8 cellular contexts compared by ENCODE assay signal in genomic region chr1:43172532-43172972, GRCh38. TPM values are rescaled to one million over a fixed set of nuclear protein-coding genes. Genes with fewer than 3 reads are reported as not detected.
DNase-seq lines count a peak whose midpoint lies in the region; ATAC-seq and TF ChIP-seq lines count a peak whose summit lies in the region.

No MANE protein-coding gene starts in this region.

- H3K9ac ChIP-seq in skeletal muscle satellite cell (ENCODE audit: low read depth, low read length), result peak overlapping the region; percentile 87

- DNase-seq in GM10248 (ENCODE audit: extremely low spot score) (peak; percentile 94), NCI-H1694 (lab: John Stamatoyannopoulos, UW) (peak; percentile 76), T-helper 2 cell (peak in 4 of 5 experiments; percentile 73 to 91 (median 80)), brain microvascular endothelial cell (peak; percentile 68), mesenteric fat pad (ENCODE audit: low spot score) (no peak)

- in situ Hi-C loops in brain microvascular endothelial cell (cut with HindIII; ENCODE audit: low pct_ligation_motif_present, low sequenced_read_pairs), result no loop called here

- peak overlapping the region; percentile 98 for H3K4me3 ChIP-seq in brain microvascular endothelial cell (ENCODE audit: low read depth, low read length)
- peak overlapping the region; percentile 97 for H3K4me3 ChIP-seq in iPS-18c (ENCODE audit: insufficient read depth, low read depth, low read length)
- H3K4me3 ChIP-seq in skeletal muscle satellite cell (ENCODE audit: low read length), result peak overlapping the region; percentile 84

- ATAC-seq in HG02840 (IDR thresholded peaks at IDR 0.05; ENCODE audit: low FRiP score, unreplicated experiment), result peak; percentile 36

- H3K9me3 ChIP-seq in iPS-18c (ENCODE audit: control insufficient read depth, insufficient read depth, low read length) (no peaks in the 10 kb centered on the region), skeletal muscle satellite cell (replicated peaks; ENCODE audit: low read length) (no peaks in the 10 kb centered on the region)

- CTCF ChIA-PET in GM10248 (lab: Yijun Ruan, JAX), result interaction anchor here (1.3 kb wide), 1 partner anchor 394 kb away, joined by 3 read pairs; no protein-coding TSS in a partner anchor

- H3K27me3 ChIP-seq in brain microvascular endothelial cell (replicated peaks), result no peaks in the 10 kb centered on the region
- H3K27me3 ChIP-seq in skeletal muscle satellite cell (ENCODE audit: control insufficient read depth, insufficient read depth, low read length), result peaks cover 16% of the 10 kb centered on the region

- POLR2A ChIA-PET in GM10248 (lab: Yijun Ruan, JAX), result interaction anchor here (0.5 kb wide), 1 partner anchor 319 kb away, joined by 5 read pairs; no protein-coding TSS in a partner anchor

- H3K4me2 ChIP-seq in skeletal muscle satellite cell (ENCODE audit: low read length), result peak overlapping the region; percentile 94

- TF ChIP-seq CTCF in GM10248 (IDR thresholded peaks at IDR 0.05; ENCODE audit: control extremely low read depth, extremely low read depth, low read depth, missing control alignments) (no peak), brain microvascular endothelial cell (IDR thresholded peaks at IDR 0.05; ENCODE audit: low read depth, low read length, missing control alignments) (no peak)

- H3K27ac ChIP-seq in brain microvascular endothelial cell, result peak overlapping the region; percentile 63

- H3K36me3 ChIP-seq in brain microvascular endothelial cell (replicated peaks) (peaks cover 22% of the 10 kb centered on the region), skeletal muscle satellite cell (ENCODE audit: insufficient read depth, low read length) (peaks cover 22% of the 10 kb centered on the region)

- peaks cover 13% of the 10 kb centered on the region for H3K4me1 ChIP-seq in skeletal muscle satellite cell (ENCODE audit: control insufficient read depth, insufficient read depth, low read length)

RNA-seq across cellular contexts. Expression of gene CFAP57, which starts 0.4 kb away (rescaled TPM):
- not detected in 2 replicates for total RNA-seq in skeletal muscle satellite cell (2012; rRNA removed)
- total RNA-seq in mesenteric fat pad, result 0.19 TPM

RNA-seq across cellular contexts. Expression of gene EBNA1BP2, which starts 0.5 kb away (rescaled TPM):
- 119 and 125 TPM in 2 replicates for total RNA-seq in skeletal muscle satellite cell (2012; rRNA removed)
- total RNA-seq in mesenteric fat pad, result 55.8 TPM
